9 cellular contexts compared by ENCODE assay signal in genomic region chr14:99718031-99718810, GRCh38.
A peak's percentile ranks its signal among the peaks of the same experiment; 100 is the strongest.
DNase-seq lines count a peak whose midpoint lies in the region; ATAC-seq and TF ChIP-seq lines count a peak whose summit lies in the region.
"Had no signal": no experiment of that assay in that cellular context is flagged by ENCODE, and none has a peak within 500 bp of the region (broad histone marks: within the 10 kb centered on the region; RNA-seq: fewer than 3 reads in every experiment).

No MANE protein-coding gene starts in this region.

- no peak for TF ChIP-seq CTCF in GM13976 (IDR thresholded peaks at IDR 0.05; ENCODE audit: borderline replicate concordance, control extremely low read depth, extremely low read depth, insufficient read depth, missing control alignments)
- TF ChIP-seq CTCF in GM20000 (IDR thresholded peaks at IDR 0.05; ENCODE audit: extremely low read depth, missing control alignments): no peak

- in situ Hi-C loops in GM13976 (cut with MboI; ENCODE audit: low sequenced_read_pairs, unreplicated experiment): no loop called here

- peak; percentile 85 for ATAC-seq in HG03135 (IDR thresholded peaks at IDR 0.05; ENCODE audit: unreplicated experiment)
- ATAC-seq in GM19324 (IDR thresholded peaks at IDR 0.05; ENCODE audit: low FRiP score, unreplicated experiment): no peak

- DNase-seq in GM13976 (ENCODE audit: low spot score) (peak; percentile 69), GM20000 (ENCODE audit: low spot score) (peak; percentile 71), ecto neural progenitor cell (ENCODE audit: low spot score) (peak; percentile 41), OCI-M1 (lab: John Stamatoyannopoulos, UW) (no peak), NCI-H2227 (lab: John Stamatoyannopoulos, UW; ENCODE audit: unreplicated experiment) (no peak), C1 segment of cervical spinal cord (lab: John Stamatoyannopoulos, UW) (no peak)
- DNase-seq: psoas muscle had no signal

Comparison
In these comparisons a context has a peak if more than half of its experiments do, and no peak if none do; other contexts are left out.
1. DNase-seq: peak in GM13976 (single experiment), GM20000 (single experiment) and ecto neural progenitor cell (single experiment); none in OCI-M1 (single experiment), NCI-H2227 (single experiment) and C1 segment of cervical spinal cord (0 of 14).